ENCODE assay signal across 29 cellular contexts in the genomic region with DNA sequence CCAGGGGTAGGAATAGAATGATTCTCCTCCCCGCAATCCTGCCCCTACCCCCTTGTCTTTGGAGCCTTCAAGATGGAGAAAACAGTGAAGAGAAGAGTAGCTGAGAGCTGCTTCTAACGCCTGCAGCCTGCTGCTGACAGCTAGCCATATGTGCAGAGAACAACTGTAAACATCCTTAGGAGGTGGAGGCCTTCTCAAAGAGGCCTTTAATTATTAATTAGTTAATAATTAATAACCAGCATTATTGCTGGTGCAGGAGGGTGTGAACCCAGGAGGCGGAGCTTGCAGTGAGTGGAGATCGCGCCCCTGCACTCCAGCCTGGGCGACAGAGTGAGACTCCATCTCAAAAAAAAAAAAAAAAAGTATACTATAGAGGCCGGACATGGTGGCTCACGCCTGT. TPM values are rescaled to one million over a fixed set of nuclear protein-coding genes. Genes with fewer than 3 reads are reported as not detected.
DNase-seq lines count a peak whose midpoint lies in the region; ATAC-seq, FAIRE-seq and TF ChIP-seq lines count a peak whose summit lies in the region.
"Had no signal": no experiment of that assay in that cellular context is flagged by ENCODE, and none has a peak within 500 bp of the region (broad histone marks: within the 10 kb centered on the region; RNA-seq: fewer than 3 reads in every experiment).

No MANE protein-coding gene starts in this region.

- peak overlapping the region; percentile 32 for H3K27ac Mint-ChIP-seq in activated CD8-positive, alpha-beta T cell treated with anti-CD3 and anti-CD28 coated beads for 36 hours
- no peak overlapping the region for H3K27ac Mint-ChIP-seq in activated CD8-positive, alpha-beta T cell treated with anti-CD3 and anti-CD28 coated beads, Interleukin-2, amount 10 ng/mL, durations not matched to agents 7 days and 5 days
- H3K27ac Mint-ChIP-seq in activated T-helper 17 cell treated with anti-CD3 and anti-CD28 coated beads, Interleukin-2, amount 50 U/mL, for 72 hours: peak overlapping the region; percentile 77
- H3K27ac Mint-ChIP-seq in immature natural killer cell (peak overlapping the region; percentile 1 to 84 (median 36)), CD14-positive monocyte (peak overlapping the region in 3 of 7 donors; percentile 9 to 83 (median 63))
- H3K27ac Mint-ChIP-seq: activated CD4-positive, alpha-beta T cell treated with anti-CD3 and anti-CD28 coated beads, Interleukin-2, amount 10 ng/mL, durations not matched to agents 24 days and 14 days; nephron had no signal

- H3K27me3 ChIP-seq in small intestine (ENCODE audit: control insufficient read depth in 2 of 2, insufficient read depth in 2 of 2, low read length in 2 of 2): no peaks in the 10 kb centered on the region
- H3K27me3 ChIP-seq: suprapubic skin had no signal

- H3K9me3 Mint-ChIP-seq in activated CD8-positive, alpha-beta T cell treated with anti-CD3 and anti-CD28 coated beads for 36 hours: no peaks in the 10 kb centered on the region
- no peaks in the 10 kb centered on the region for H3K9me3 Mint-ChIP-seq in activated CD8-positive, alpha-beta T cell treated with anti-CD3 and anti-CD28 coated beads, Interleukin-2, amount 10 ng/mL, durations not matched to agents 7 days and 5 days (ENCODE audit: insufficient read depth)
- no peaks in the 10 kb centered on the region for H3K9me3 Mint-ChIP-seq in activated T-helper 17 cell treated with anti-CD3 and anti-CD28 coated beads, Interleukin-2, amount 50 U/mL, for 72 hours
- no peaks in the 10 kb centered on the region for H3K9me3 Mint-ChIP-seq in immature natural killer cell
- no peaks in the 10 kb centered on the region for H3K9me3 Mint-ChIP-seq in CD14-positive monocyte
- H3K9me3 Mint-ChIP-seq: activated CD4-positive, alpha-beta T cell treated with anti-CD3 and anti-CD28 coated beads, Interleukin-2, amount 10 ng/mL, durations not matched to agents 24 days and 14 days; activated T-cell treated with anti-CD3 and anti-CD28 coated beads, Interleukin-2, amount 50 U/mL, for 4 hours; mesothelial cell of epicardium; nephron; stimulated activated naive B cell treated with anti-CD40 and anti-IgM and Interleukin-4, amounts not matched to agents 10 μg/mL and 1 μg/mL and 100 μg/mL, for 72 hours had no signal

- H3K27me3 Mint-ChIP-seq in activated CD8-positive, alpha-beta T cell treated with anti-CD3 and anti-CD28 coated beads for 36 hours: no peaks in the 10 kb centered on the region
- H3K27me3 Mint-ChIP-seq in activated CD8-positive, alpha-beta T cell treated with anti-CD3 and anti-CD28 coated beads, Interleukin-2, amount 10 ng/mL, durations not matched to agents 7 days and 5 days (ENCODE audit: low read depth): no peaks in the 10 kb centered on the region
- no peaks in the 10 kb centered on the region for H3K27me3 Mint-ChIP-seq in activated T-helper 17 cell treated with anti-CD3 and anti-CD28 coated beads, Interleukin-2, amount 50 U/mL, for 72 hours
- H3K27me3 Mint-ChIP-seq in immature natural killer cell (ENCODE audit: low read depth in 3 of 3) (no peaks in the 10 kb centered on the region), CD14-positive monocyte (ENCODE audit: low read depth in 3 of 3) (peaks cover 0 to 2% (median 0%) of the 10 kb centered on the region in 3 donors)
- H3K27me3 Mint-ChIP-seq: activated CD4-positive, alpha-beta T cell treated with anti-CD3 and anti-CD28 coated beads, Interleukin-2, amount 10 ng/mL, durations not matched to agents 24 days and 14 days; stimulated activated naive B cell treated with anti-CD40 and anti-IgM and Interleukin-4, amounts not matched to agents 10 μg/mL and 1 μg/mL and 100 μg/mL, for 72 hours had no signal

- no peak overlapping the region for H3K4me3 ChIP-seq in small intestine (ENCODE audit: low read depth in 1 of 2, low read length in 2 of 2)
- H3K4me3 ChIP-seq: GM23248, suprapubic skin had no signal

- TF ChIP-seq CTCF in activated CD8-positive, alpha-beta T cell treated with anti-CD3 and anti-CD28 coated beads for 36 hours (IDR thresholded peaks at IDR 0.05): no peak
- TF ChIP-seq CTCF in CD14-positive monocyte (IDR thresholded peaks at IDR 0.05): no peak

- no peak for DNase-seq in activated CD8-positive, alpha-beta T cell treated with anti-CD3 and anti-CD28 coated beads for 36 hours
- DNase-seq in activated CD8-positive, alpha-beta T cell treated with anti-CD3 and anti-CD28 coated beads, Interleukin-2, amount 10 ng/mL, durations not matched to agents 7 days and 5 days: no peak
- DNase-seq in immature natural killer cell (no peak), small intestine (peak; percentile 77), DMS79 treated with DMSO at 0.1 percent for 48 hours (lab: John Stamatoyannopoulos, UW) (no peak), CD14-positive monocyte (ENCODE audit: low spot score) (no peak), OCI-M2 (lab: John Stamatoyannopoulos, UW; ENCODE audit: unreplicated experiment) (no peak)
- DNase-seq: activated CD4-positive, alpha-beta T cell treated with anti-CD3 and anti-CD28 coated beads, Interleukin-2, amount 10 ng/mL, durations not matched to agents 24 days and 14 days; activated naive CD4-positive, alpha-beta T cell treated with Interleukin-2 at 50 U/mL for 16 hours; activated T-cell treated with anti-CD3 and anti-CD28 coated beads, Interleukin-2, amount 50 U/mL, for 4 hours; GM23248; left ventricle myocardium superior; NCI-H1048; NCI-H748 treated with DMSO at 0.1 percent for 48 hours; SIG-M5; stimulated activated naive B cell treated with anti-CD40 and anti-IgM and Interleukin-4, amounts not matched to agents 10 μg/mL and 1 μg/mL and 100 μg/mL, for 72 hours; SW 1271 had no signal

- WGBS in small intestine, 3 donors: 18 to 61% (median 45%) methylated on average over 8 of the region's 8 CpGs

- no peak overlapping the region for H3K4me3 Mint-ChIP-seq in activated CD8-positive, alpha-beta T cell treated with anti-CD3 and anti-CD28 coated beads for 36 hours
- H3K4me3 Mint-ChIP-seq in activated CD8-positive, alpha-beta T cell treated with anti-CD3 and anti-CD28 coated beads, Interleukin-2, amount 10 ng/mL, durations not matched to agents 7 days and 5 days: no peak overlapping the region
- no peak overlapping the region for H3K4me3 Mint-ChIP-seq in activated T-helper 17 cell treated with anti-CD3 and anti-CD28 coated beads, Interleukin-2, amount 50 U/mL, for 72 hours
- no peak overlapping the region for H3K4me3 Mint-ChIP-seq in immature natural killer cell
- H3K4me3 Mint-ChIP-seq in CD14-positive monocyte: no peak overlapping the region
- H3K4me3 Mint-ChIP-seq: activated CD4-positive, alpha-beta T cell treated with anti-CD3 and anti-CD28 coated beads, Interleukin-2, amount 10 ng/mL, durations not matched to agents 24 days and 14 days; activated T-cell treated with anti-CD3 and anti-CD28 coated beads, Interleukin-2, amount 50 U/mL, for 4 hours; mesothelial cell of epicardium; nephron; stimulated activated naive B cell treated with anti-CD40 and anti-IgM and Interleukin-4, amounts not matched to agents 10 μg/mL and 1 μg/mL and 100 μg/mL, for 72 hours had no signal

- H3K4me1 Mint-ChIP-seq in activated CD8-positive, alpha-beta T cell treated with anti-CD3 and anti-CD28 coated beads for 36 hours (ENCODE audit: low read depth): peaks cover 28% of the 10 kb centered on the region
- H3K4me1 Mint-ChIP-seq in activated CD8-positive, alpha-beta T cell treated with anti-CD3 and anti-CD28 coated beads, Interleukin-2, amount 10 ng/mL, durations not matched to agents 7 days and 5 days (ENCODE audit: low read depth): peaks cover 23% of the 10 kb centered on the region
- peaks cover 8% of the 10 kb centered on the region for H3K4me1 Mint-ChIP-seq in activated T-helper 17 cell treated with anti-CD3 and anti-CD28 coated beads, Interleukin-2, amount 50 U/mL, for 72 hours
- H3K4me1 Mint-ChIP-seq in immature natural killer cell (peaks cover 31 to 50% of the 10 kb centered on the region in 2 donors), CD14-positive monocyte (peaks cover 2% of the 10 kb centered on the region)

- H3K36me3 Mint-ChIP-seq in activated CD8-positive, alpha-beta T cell treated with anti-CD3 and anti-CD28 coated beads for 36 hours (ENCODE audit: low read depth): peaks cover 22% of the 10 kb centered on the region
- peaks cover 34% of the 10 kb centered on the region for H3K36me3 Mint-ChIP-seq in activated CD8-positive, alpha-beta T cell treated with anti-CD3 and anti-CD28 coated beads, Interleukin-2, amount 10 ng/mL, durations not matched to agents 7 days and 5 days (ENCODE audit: low read depth)
- H3K36me3 Mint-ChIP-seq in activated T-helper 17 cell treated with anti-CD3 and anti-CD28 coated beads, Interleukin-2, amount 50 U/mL, for 72 hours (ENCODE audit: low read depth): peaks cover 90% of the 10 kb centered on the region
- H3K36me3 Mint-ChIP-seq in immature natural killer cell (peaks cover 0 to 4% (median 4%) of the 10 kb centered on the region in 3 donors), CD14-positive monocyte (peaks cover 25 to 71% of the 10 kb centered on the region in 2 donors)

- ATAC-seq in activated CD8-positive, alpha-beta T cell treated with anti-CD3 and anti-CD28 coated beads for 36 hours: no peak
- no peak for ATAC-seq in activated CD8-positive, alpha-beta T cell treated with anti-CD3 and anti-CD28 coated beads, Interleukin-2, amount 10 ng/mL, durations not matched to agents 7 days and 5 days
- no peak for ATAC-seq in activated T-helper 17 cell treated with anti-CD3 and anti-CD28 coated beads, Interleukin-2, amount 50 U/mL, for 72 hours (replicated peaks)
- ATAC-seq: activated T-cell treated with anti-CD3 and anti-CD28 coated beads, Interleukin-2, amount 50 U/mL, for 4 hours; left ventricle myocardium superior; stimulated activated naive B cell treated with anti-CD40 and anti-IgM and Interleukin-4, amounts not matched to agents 10 μg/mL and 1 μg/mL and 100 μg/mL, for 72 hours had no signal

- peaks cover 3 to 8% of the 10 kb centered on the region in 2 donors for H3K4me1 ChIP-seq in small intestine (ENCODE audit: control insufficient read depth in 2 of 2, insufficient read depth in 1 of 2, low read depth in 1 of 2, low read length in 1 of 2)

- FAIRE-seq in small intestine (lab: Jason Lieb, UNC): no peak
- FAIRE-seq: D721Med, islet of Langerhans, urothelium cell line had no signal

- H3K36me3 ChIP-seq in small intestine (ENCODE audit: control insufficient read depth in 2 of 2, insufficient read depth in 2 of 2, low read length in 2 of 2): peaks cover 8 to 12% of the 10 kb centered on the region in 2 donors

- intact Hi-C loops in activated CD8-positive, alpha-beta T cell treated with anti-CD3 and anti-CD28 coated beads for 36 hours (cut with micrococcal nuclease): no loop called here
- intact Hi-C loops in CD14-positive monocyte (cut with micrococcal nuclease): no loop called here

- H3K27ac ChIP-seq in small intestine (ENCODE audit: low read depth in 1 of 2, low read length in 1 of 2): peak overlapping the region; percentile 87 to 97
- H3K27ac ChIP-seq: GM23248, suprapubic skin had no signal

- POLR2A ChIA-PET in activated CD8-positive, alpha-beta T cell treated with anti-CD3 and anti-CD28 coated beads for 36 hours (lab: Charles Lee): interaction anchor here (1.0 to 1.4 kb wide), 2 partner anchors 11 to 12 kb away, joined by 3 read pairs; partner anchors contain the start of gene PARN
- POLR2A ChIA-PET in activated CD8-positive, alpha-beta T cell treated with anti-CD3 and anti-CD28 coated beads, Interleukin-2, amount 10 ng/mL, durations not matched to agents 7 days and 5 days (lab: Charles Lee): interaction anchor here (1.4 to 1.9 kb wide), 2 partner anchors 9 to 11 kb away, joined by 3 to 5 read pairs; partner anchors contain the start of gene PARN

- H3K9me3 ChIP-seq in small intestine (ENCODE audit: control insufficient read depth, low read depth): no peaks in the 10 kb centered on the region
- H3K9me3 ChIP-seq: suprapubic skin had no signal

- CTCF ChIA-PET in activated CD8-positive, alpha-beta T cell treated with anti-CD3 and anti-CD28 coated beads for 36 hours (lab: Charles Lee): no interaction called here
- CTCF ChIA-PET in activated CD8-positive, alpha-beta T cell treated with anti-CD3 and anti-CD28 coated beads, Interleukin-2, amount 10 ng/mL, durations not matched to agents 7 days and 5 days (lab: Charles Lee): no interaction called here

RNA-seq across cellular contexts. Expression of gene BFAR, which starts 8.5 kb away (rescaled TPM):
- 10 to 100 TPM; 53.4 to 58.4 TPM for total RNA-seq in activated CD8-positive, alpha-beta T cell treated with anti-CD3 and anti-CD28 coated beads for 36 hours
- total RNA-seq in activated CD8-positive, alpha-beta T cell treated with anti-CD3 and anti-CD28 coated beads, Interleukin-2, amount 10 ng/mL, durations not matched to agents 7 days and 5 days: 10 to 100 TPM; 65.1 to 65.7 TPM
- total RNA-seq in activated T-helper 17 cell treated with anti-CD3 and anti-CD28 coated beads, Interleukin-2, amount 50 U/mL, for 72 hours: 10 to 100 TPM; 41.4 to 62.2 TPM
- polyA plus RNA-seq in immature natural killer cell (10 to 100 TPM; 33.7 to 48.0 (median 44.2) TPM), small intestine (10 to 100 TPM; 38.9 to 45.1 (median 42.3) TPM), CD14-positive monocyte (10 to 100 TPM; 28.6 to 36.0 TPM)

RNA-seq across cellular contexts. Expression of gene PARN, which starts 11.1 kb away (rescaled TPM):
- total RNA-seq in activated CD8-positive, alpha-beta T cell treated with anti-CD3 and anti-CD28 coated beads for 36 hours: 10 to 100 TPM; 43.0 to 45.6 TPM
- total RNA-seq in activated CD8-positive, alpha-beta T cell treated with anti-CD3 and anti-CD28 coated beads, Interleukin-2, amount 10 ng/mL, durations not matched to agents 7 days and 5 days: 10 to 100 TPM; 36.4 to 40.0 TPM
- total RNA-seq in activated T-helper 17 cell treated with anti-CD3 and anti-CD28 coated beads, Interleukin-2, amount 50 U/mL, for 72 hours: 10 to 100 TPM; 28.0 to 46.3 TPM
- polyA plus RNA-seq in immature natural killer cell (10 to 100 TPM; 36.3 to 60.4 (median 52.9) TPM), small intestine (10 to 100 TPM; 11.1 to 16.3 (median 15.2) TPM), CD14-positive monocyte (10 to 100 TPM; 19.1 to 24.4 TPM)

RNA-seq across cellular contexts. Expression of gene PLA2G10, which starts 52.9 kb away (rescaled TPM):
- not detected for total RNA-seq in activated CD8-positive, alpha-beta T cell treated with anti-CD3 and anti-CD28 coated beads for 36 hours
- total RNA-seq in activated CD8-positive, alpha-beta T cell treated with anti-CD3 and anti-CD28 coated beads, Interleukin-2, amount 10 ng/mL, durations not matched to agents 7 days and 5 days: not detected
- total RNA-seq in activated T-helper 17 cell treated with anti-CD3 and anti-CD28 coated beads, Interleukin-2, amount 50 U/mL, for 72 hours: not detected
- polyA plus RNA-seq in immature natural killer cell (not detected), small intestine (1 to 10 TPM; 5.7 to 8.0 (median 6.9) TPM), CD14-positive monocyte (not detected)
- total RNA-seq: A172; activated CD4-positive, alpha-beta T cell treated with anti-CD3 and anti-CD28 coated beads, Interleukin-2, amount 10 ng/mL, durations not matched to agents 24 days and 14 days; activated T-cell treated with anti-CD3 and anti-CD28 coated beads, Interleukin-2, amount 50 U/mL, for 4 hours; cerebellum; Daoy; GM23248; left ventricle myocardium superior; mesothelial cell of epicardium; osteocyte; skeletal muscle tissue; suprapubic skin had no signal
- polyA plus RNA-seq: GM23248 had no signal
